ENCODE assay signal across 4 cellular contexts in the genomic region with DNA sequence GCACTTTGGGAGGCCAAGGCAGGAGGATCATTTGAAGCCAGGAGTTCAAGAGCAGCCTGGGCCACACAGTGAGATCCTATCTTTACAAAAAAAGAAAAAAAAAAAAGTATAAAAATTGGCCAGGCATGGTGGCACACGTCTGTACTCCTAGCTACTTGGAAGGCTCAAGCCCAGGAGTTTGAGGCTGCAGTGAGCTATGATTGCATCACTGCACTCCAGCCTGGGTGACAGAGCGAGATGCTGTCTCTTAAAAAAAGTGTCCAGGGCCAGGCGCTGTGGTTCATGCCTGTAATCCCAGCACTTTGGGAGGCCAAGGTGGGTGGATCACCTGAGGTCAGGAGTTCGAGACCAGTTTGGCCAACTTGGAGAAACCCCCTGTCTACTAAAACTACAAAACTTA. TPM values are rescaled to one million over a fixed set of nuclear protein-coding genes. Genes with fewer than 3 reads are reported as not detected.
"Had no signal": no experiment of that assay in that cellular context is flagged by ENCODE, and none has a peak within 500 bp of the region (broad histone marks: within the 10 kb centered on the region; RNA-seq: fewer than 3 reads in every experiment).

No MANE protein-coding gene starts in this region.

RNA-seq across cellular contexts. Expression of gene NWD1, which starts 45.8 kb away (rescaled TPM):
- total RNA-seq: GM23248, H7, HFFc6 had no signal
- polyA plus RNA-seq: GM23248, IgD-negative memory B cell had no signal
